1 cellular context compared by ENCODE assay signal in genomic region chr13:39394811-39395685, GRCh38.
TF ChIP-seq lines count a peak whose summit lies in the region.

No MANE protein-coding gene starts in this region.

TF ChIP-seq in GM23338, 12 proteins besides CTCF, POLR2A, EP300 and RAD21 (continued from another document):
- TF ChIP-seq, protein P1, sequence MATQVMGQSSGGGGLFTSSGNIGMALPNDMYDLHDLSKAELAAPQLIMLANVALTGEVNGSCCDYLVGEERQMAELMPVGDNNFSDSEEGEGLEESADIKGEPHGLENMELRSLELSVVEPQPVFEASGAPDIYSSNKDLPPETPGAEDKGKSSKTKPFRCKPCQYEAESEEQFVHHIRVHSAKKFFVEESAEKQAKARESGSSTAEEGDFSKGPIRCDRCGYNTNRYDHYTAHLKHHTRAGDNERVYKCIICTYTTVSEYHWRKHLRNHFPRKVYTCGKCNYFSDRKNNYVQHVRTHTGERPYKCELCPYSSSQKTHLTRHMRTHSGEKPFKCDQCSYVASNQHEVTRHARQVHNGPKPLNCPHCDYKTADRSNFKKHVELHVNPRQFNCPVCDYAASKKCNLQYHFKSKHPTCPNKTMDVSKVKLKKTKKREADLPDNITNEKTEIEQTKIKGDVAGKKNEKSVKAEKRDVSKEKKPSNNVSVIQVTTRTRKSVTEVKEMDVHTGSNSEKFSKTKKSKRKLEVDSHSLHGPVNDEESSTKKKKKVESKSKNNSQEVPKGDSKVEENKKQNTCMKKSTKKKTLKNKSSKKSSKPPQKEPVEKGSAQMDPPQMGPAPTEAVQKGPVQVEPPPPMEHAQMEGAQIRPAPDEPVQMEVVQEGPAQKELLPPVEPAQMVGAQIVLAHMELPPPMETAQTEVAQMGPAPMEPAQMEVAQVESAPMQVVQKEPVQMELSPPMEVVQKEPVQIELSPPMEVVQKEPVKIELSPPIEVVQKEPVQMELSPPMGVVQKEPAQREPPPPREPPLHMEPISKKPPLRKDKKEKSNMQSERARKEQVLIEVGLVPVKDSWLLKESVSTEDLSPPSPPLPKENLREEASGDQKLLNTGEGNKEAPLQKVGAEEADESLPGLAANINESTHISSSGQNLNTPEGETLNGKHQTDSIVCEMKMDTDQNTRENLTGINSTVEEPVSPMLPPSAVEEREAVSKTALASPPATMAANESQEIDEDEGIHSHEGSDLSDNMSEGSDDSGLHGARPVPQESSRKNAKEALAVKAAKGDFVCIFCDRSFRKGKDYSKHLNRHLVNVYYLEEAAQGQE (IDR thresholded peaks at IDR 0.05; ENCODE audit: unreplicated experiment) = no peak
- TF ChIP-seq CREB1 (CRISPR knock-in tag; IDR thresholded peaks at IDR 0.05; ENCODE audit: low read depth) (no peak), JUNB (IDR thresholded peaks at IDR 0.05; ENCODE audit: unreplicated experiment) (no peak), ETS1 (IDR thresholded peaks at IDR 0.05) (no peak), NANOG (IDR thresholded peaks at IDR 0.05; ENCODE audit: borderline replicate concordance) (no peak), EZH2phosphoT487 (IDR thresholded peaks at IDR 0.05; ENCODE audit: unreplicated experiment) (no peak), ZNF331 (CRISPR knock-in tag; IDR thresholded peaks at IDR 0.05; ENCODE audit: low read depth) (no peak), POLR2AphosphoS5 (IDR thresholded peaks at IDR 0.05; ENCODE audit: low read depth) (no peak), ZNF114 (CRISPR knock-in tag; IDR thresholded peaks at IDR 0.05) (no peak), EZH2 (IDR thresholded peaks at IDR 0.05; ENCODE audit: low read depth, unreplicated experiment) (no peak)
